30 cellular contexts compared by ENCODE assay signal in the genomic region with DNA sequence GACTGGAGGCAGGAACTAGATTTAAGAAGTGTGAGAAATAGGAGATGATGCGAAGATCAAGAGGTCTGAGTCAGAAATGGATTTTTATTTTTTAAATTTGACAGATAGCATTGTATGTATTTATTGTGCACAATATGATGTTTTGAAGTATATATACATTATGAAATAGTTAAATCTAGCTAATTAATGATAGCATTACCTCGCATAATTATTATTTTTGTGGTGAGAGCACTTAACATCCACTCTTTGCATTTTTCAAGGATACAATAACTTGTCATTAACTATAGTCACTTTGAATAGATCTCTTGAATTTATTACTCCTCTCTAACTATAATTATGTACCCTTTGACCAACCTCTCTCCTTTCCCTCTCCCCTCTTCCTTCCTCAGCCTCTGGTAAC. TPM values are rescaled to one million over a fixed set of nuclear protein-coding genes. Genes with fewer than 3 reads are reported as not detected.
"Had no signal": no experiment of that assay in that cellular context is flagged by ENCODE, and none has a peak within 500 bp of the region (broad histone marks: within the 10 kb centered on the region; RNA-seq: fewer than 3 reads in every experiment).

No MANE protein-coding gene starts in this region.

- H3K27ac Mint-ChIP-seq: activated CD4-positive, alpha-beta memory T cell treated with anti-CD3 and anti-CD28 coated beads, Interleukin-2, amount 10 ng/mL, durations not matched to agents 7 days and 5 days; activated CD4-positive, alpha-beta T cell treated with anti-CD3 and anti-CD28 coated beads for 36 hours; activated naive CD4-positive, alpha-beta T cell treated with anti-CD3 and anti-CD28 coated beads for 36 hours; activated naive CD8-positive, alpha-beta T cell; activated T-helper 17 cell treated with anti-CD3 and anti-CD28 coated beads, Interleukin-2, amount 50 U/mL, for 72 hours; T-cell had no signal

- ATAC-seq: activated CD4-positive, alpha-beta T cell treated with anti-CD3 and anti-CD28 coated beads for 36 hours; activated T-helper 17 cell treated with anti-CD3 and anti-CD28 coated beads, Interleukin-2, amount 50 U/mL, for 72 hours; T-cell had no signal

- H3K9me3 Mint-ChIP-seq: activated CD4-positive, alpha-beta memory T cell treated with anti-CD3 and anti-CD28 coated beads, Interleukin-2, amount 10 ng/mL, durations not matched to agents 7 days and 5 days; activated naive CD4-positive, alpha-beta T cell treated with anti-CD3 and anti-CD28 coated beads for 36 hours; activated T-helper 17 cell treated with anti-CD3 and anti-CD28 coated beads, Interleukin-2, amount 50 U/mL, for 72 hours; T-cell had no signal

- DNase-seq: activated CD4-positive, alpha-beta memory T cell treated with anti-CD3 and anti-CD28 coated beads, Interleukin-2, amount 10 ng/mL, durations not matched to agents 7 days and 5 days; activated CD4-positive, alpha-beta T cell treated with anti-CD3 and anti-CD28 coated beads for 36 hours; activated CD4-positive, alpha-beta T cell treated with anti-CD3 and anti-CD28 coated beads, Interleukin-2, amount 50 U/mL, for 1 hour; activated gamma-delta T cell; activated naive CD4-positive, alpha-beta T cell treated with anti-CD3 and anti-CD28 coated beads for 36 hours; activated T-cell treated with anti-CD3 and anti-CD28 coated beads for 4 hours; activated T-cell treated with anti-CD3 and anti-CD28 coated beads, Interleukin-2, amount 50 U/mL, for 48 hours; amygdala; brain microvascular endothelial cell; IMR-90; Kasumi-1; KBM-7; NCI-H1048; NCI-H1436 treated with DMSO at 0.1 percent for 48 hours; NCI-H187; NCI-H2081 treated with DMSO at 0.1 percent for 48 hours; NCI-H226; NCI-H510A; NCI-H526 treated with DMSO at 0.1 percent for 48 hours; SIG-M5; T-cell; T-helper 2 cell; T1000 had no signal

- H3K36me3 Mint-ChIP-seq: activated naive CD8-positive, alpha-beta T cell; T-cell had no signal

- FAIRE-seq: astrocyte, TTC549 had no signal

- H3K36me3 ChIP-seq: brain microvascular endothelial cell, cardiac muscle cell had no signal

- H3K27ac ChIP-seq: brain microvascular endothelial cell, cardiac muscle cell had no signal

- H3K4me3 Mint-ChIP-seq: activated CD4-positive, alpha-beta memory T cell treated with anti-CD3 and anti-CD28 coated beads, Interleukin-2, amount 10 ng/mL, durations not matched to agents 7 days and 5 days; activated CD4-positive, alpha-beta T cell treated with anti-CD3 and anti-CD28 coated beads for 36 hours; activated naive CD4-positive, alpha-beta T cell treated with anti-CD3 and anti-CD28 coated beads for 36 hours; activated naive CD8-positive, alpha-beta T cell; activated T-helper 17 cell treated with anti-CD3 and anti-CD28 coated beads, Interleukin-2, amount 50 U/mL, for 72 hours; T-cell had no signal

- H3K4me3 ChIP-seq: cardiac muscle cell had no signal

- H3K4me1 Mint-ChIP-seq: activated CD4-positive, alpha-beta memory T cell treated with anti-CD3 and anti-CD28 coated beads, Interleukin-2, amount 10 ng/mL, durations not matched to agents 7 days and 5 days; activated CD4-positive, alpha-beta T cell treated with anti-CD3 and anti-CD28 coated beads for 36 hours; activated T-helper 17 cell treated with anti-CD3 and anti-CD28 coated beads, Interleukin-2, amount 50 U/mL, for 72 hours had no signal

RNA-seq across cellular contexts. Expression of a gene that starts 3.7 kb away (rescaled TPM):
- total RNA-seq: activated CD4-positive, alpha-beta memory T cell treated with anti-CD3 and anti-CD28 coated beads, Interleukin-2, amount 10 ng/mL, durations not matched to agents 7 days and 5 days; activated CD4-positive, alpha-beta T cell treated with anti-CD3 and anti-CD28 coated beads for 36 hours; activated CD8-positive, alpha-beta memory T cell treated with anti-CD3 and anti-CD28 coated beads for 36 hours; activated naive CD4-positive, alpha-beta T cell treated with anti-CD3 and anti-CD28 coated beads for 36 hours; activated T-helper 17 cell treated with anti-CD3 and anti-CD28 coated beads, Interleukin-2, amount 50 U/mL, for 72 hours; RPMI7951; T-cell had no signal
